In the genomic region with DNA sequence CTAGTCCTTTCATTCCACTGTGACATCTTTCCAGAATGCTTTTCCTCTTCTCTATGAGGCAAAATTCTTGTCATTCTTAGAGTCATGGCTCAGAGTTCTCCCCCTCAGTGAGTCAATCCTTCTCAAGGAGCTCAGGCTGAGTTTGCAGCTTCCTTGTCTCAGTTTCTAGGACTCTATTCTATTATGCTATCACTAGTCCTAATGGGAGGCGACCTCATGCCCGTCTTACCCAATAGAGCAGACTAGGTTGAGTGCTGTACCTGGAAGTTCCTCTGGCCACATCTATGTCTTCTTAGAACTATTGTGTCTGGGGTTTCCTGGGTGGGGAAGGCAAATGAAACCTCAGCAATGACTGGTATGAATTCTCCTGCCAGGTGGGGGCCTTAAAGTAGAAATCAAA, we compare ENCODE assay signal across 8 cellular contexts. TPM values are rescaled to one million over a fixed set of nuclear protein-coding genes. Genes with fewer than 3 reads are reported as not detected.
DNase-seq lines count a peak whose midpoint lies in the region; ATAC-seq and TF ChIP-seq lines count a peak whose summit lies in the region.

No MANE protein-coding gene starts in this region.

- no peaks in the 10 kb centered on the region for H3K36me3 ChIP-seq in fibroblast of lung (ENCODE audit: control insufficient read depth, insufficient read depth, low read length)

- no peaks in the 10 kb centered on the region for H3K9me3 ChIP-seq in fibroblast of lung (ENCODE audit: control insufficient read depth, insufficient read depth, low read depth, low read length)

- no peaks in the 10 kb centered on the region for H3K27me3 ChIP-seq in fibroblast of lung (ENCODE audit: control insufficient read depth, insufficient read depth, low read length)

- peak overlapping the region; percentile 64 for H3K4me3 Mint-ChIP-seq in HFFc6

- H3K4me1 ChIP-seq in fibroblast of lung (ENCODE audit: control insufficient read depth, extremely low read depth, insufficient read depth, low read length): peaks cover 12% of the 10 kb centered on the region

- H3K4me2 ChIP-seq in fibroblast of lung (ENCODE audit: extremely low read depth, insufficient read depth, low read length): no peak overlapping the region

- ATAC-seq in HG03439 (IDR thresholded peaks at IDR 0.05; ENCODE audit: unreplicated experiment) (no peak), HG02678 (IDR thresholded peaks at IDR 0.05; ENCODE audit: unreplicated experiment) (no peak)

- no peaks in the 10 kb centered on the region for H3K27me3 Mint-ChIP-seq in HFFc6 (ENCODE audit: insufficient read depth)

- no peaks in the 10 kb centered on the region for H3K79me2 ChIP-seq in fibroblast of lung (ENCODE audit: control insufficient read depth, insufficient read depth, low read length)

- no peak for TF ChIP-seq CTCF in HFFc6 (IDR thresholded peaks at IDR 0.05)
- no peak for TF ChIP-seq CTCF in fibroblast of lung (conservative IDR thresholded peaks at IDR 0.05 in 1 of 2, IDR thresholded peaks at IDR 0.05 in 1 of 2; ENCODE audit: low read depth in 1 of 2, low read length in 2 of 2)

- peaks cover 5% of the 10 kb centered on the region; the same call in 1 of the 2 replicates for H3K36me3 Mint-ChIP-seq in HFFc6 (ENCODE audit: low read depth)

- no peaks in the 10 kb centered on the region for H4K20me1 ChIP-seq in fibroblast of lung (ENCODE audit: control insufficient read depth, extremely low read depth, insufficient read depth, low read length)

- H2AFZ ChIP-seq in fibroblast of lung (ENCODE audit: low read length): no peak overlapping the region

- H3K9me3 Mint-ChIP-seq in HFFc6: no peaks in the 10 kb centered on the region

- no peak overlapping the region for H3K4me3 ChIP-seq in fibroblast of lung (replicated peaks in 1 of 4; ENCODE audit: control extremely low read depth in 1 of 4, insufficient read depth in 1 of 4, low read depth in 3 of 4, low read length in 4 of 4)

- no peak overlapping the region for H3K27ac ChIP-seq in fibroblast of lung (ENCODE audit: insufficient read depth, low read length)

- no peak overlapping the region for H3K9ac ChIP-seq in fibroblast of lung (ENCODE audit: insufficient read depth, low read length)

- peak; percentile 87 for DNase-seq in HFFc6
- peak; percentile 54 for DNase-seq in activated CD4-positive, alpha-beta T cell treated with anti-CD3 and anti-CD28 coated beads for 48 hours
- peak; percentile 51 to 96 for DNase-seq in fibroblast of lung (ENCODE audit: low read depth in 2 of 2)
- peak; percentile 31 to 65 for DNase-seq in stimulated activated CD8-positive, alpha-beta memory T cell treated with anti-CD3 and anti-CD28 coated beads, Interleukin-7, amount 100 ng/mL, for 4 hours (ENCODE audit: low read depth in 2 of 2)
- DNase-seq in NCI-H1694 treated with DMSO at 0.1 percent for 48 hours (lab: John Stamatoyannopoulos, UW): no peak
- DNase-seq in activated CD8-positive, alpha-beta memory T cell treated with anti-CD3 and anti-CD28 coated beads, Interleukin-2, amount 50 U/mL, for 48 hours: no peak

- H3K4me1 Mint-ChIP-seq in HFFc6 (ENCODE audit: low read depth): peaks cover 84% of the 10 kb centered on the region

- peak overlapping the region; percentile 87 for H3K27ac Mint-ChIP-seq in HFFc6

RNA-seq across cellular contexts. Expression of a gene that starts 51.5 kb away (rescaled TPM):
- 10 to 100 TPM; 22.7 to 34.8 (median 31.6) TPM for total RNA-seq in HFFc6 (2021; fragmentation: NEBNext Ultra II Directional; extraction: Animal tissue kit (Norgen Biotek cat#: 25700))
- total RNA-seq in fibroblast of lung: 25.4 and 37.0 TPM in 2 replicates
- 52.8 and 90.3 TPM in 2 replicates for polyA plus RNA-seq in fibroblast of lung
- polyA plus RNA-seq in fibroblast of lung (2012): 27.5 and 41.6 TPM in 2 replicates
- polyA minus RNA-seq in fibroblast of lung (ENCODE audit: low replicate concordance): 4.0 TPM in 1 of 2 replicates, not detected in the other

RNA-seq across cellular contexts. Expression of a gene that starts 57.6 kb away (rescaled TPM):
- 100 to 1,000 TPM; 446 to 523 (median 503) TPM for total RNA-seq in HFFc6 (2021; fragmentation: NEBNext Ultra II Directional; extraction: Animal tissue kit (Norgen Biotek cat#: 25700))
- 581 and 591 TPM in 2 replicates for total RNA-seq in fibroblast of lung
- polyA plus RNA-seq in fibroblast of lung: 791 and 878 TPM in 2 replicates
- 452 and 531 TPM in 2 replicates for polyA plus RNA-seq in fibroblast of lung (2012)
- polyA minus RNA-seq in fibroblast of lung (ENCODE audit: low replicate concordance): 480 and 506 TPM in 2 replicates

Comparison
In these comparisons a context has a peak if more than half of its experiments do, and no peak if none do; other contexts are left out.
1. DNase-seq: peak in HFFc6 (single experiment), activated CD4-positive, alpha-beta T cell treated with anti-CD3 and anti-CD28 coated beads for 48 hours (single experiment), fibroblast of lung (2 of 2) and stimulated activated CD8-positive, alpha-beta memory T cell treated with anti-CD3 and anti-CD28 coated beads, Interleukin-7, amount 100 ng/mL, for 4 hours (2 of 2); none in NCI-H1694 treated with DMSO at 0.1 percent for 48 hours (single experiment) and activated CD8-positive, alpha-beta memory T cell treated with anti-CD3 and anti-CD28 coated beads, Interleukin-2, amount 50 U/mL, for 48 hours (single experiment).